ENCODE assay signal across 11 cellular contexts in the genomic region with DNA sequence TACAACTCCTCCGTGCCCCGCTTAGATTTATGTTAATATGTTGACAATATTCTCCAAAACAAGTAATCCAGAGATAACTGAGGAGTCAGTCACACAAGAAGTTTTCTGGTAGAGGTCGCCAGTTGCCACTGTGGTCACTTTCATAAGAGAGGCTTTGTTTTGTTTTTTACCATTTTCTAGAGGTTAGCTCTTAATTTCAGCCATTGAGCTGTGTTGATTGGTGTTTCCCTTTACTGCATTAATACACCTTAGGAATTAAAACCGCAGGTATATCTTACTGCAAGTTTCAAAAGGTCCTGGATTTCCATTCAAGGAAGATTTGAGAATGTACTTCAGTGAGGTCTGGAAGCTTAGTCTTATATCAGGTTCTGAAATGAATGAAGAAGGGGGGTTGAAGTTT. TPM values are rescaled to one million over a fixed set of nuclear protein-coding genes. Genes with fewer than 3 reads are reported as not detected.
A peak's percentile ranks its signal among the peaks of the same experiment; 100 is the strongest.
DNase-seq lines count a peak whose midpoint lies in the region; ATAC-seq and TF ChIP-seq lines count a peak whose summit lies in the region.
"Had no signal": no experiment of that assay in that cellular context is flagged by ENCODE, and none has a peak within 500 bp of the region (broad histone marks: within the 10 kb centered on the region; RNA-seq: fewer than 3 reads in every experiment).

No MANE protein-coding gene starts in this region.

- peak overlapping the region; percentile 94 for H3K4me3 Mint-ChIP-seq in stimulated activated naive CD8-positive, alpha-beta T cell treated with anti-CD3 and anti-CD28 coated beads, Interleukin-15, Interleukin-2, amounts not matched to agents 100 ng/mL and 50 ng/mL, for 24 hours
- H3K4me3 Mint-ChIP-seq in activated naive CD8-positive, alpha-beta T cell = peak overlapping the region; percentile 93
- H3K4me3 Mint-ChIP-seq in mesothelial cell of epicardium = peak overlapping the region; percentile 90

- H3K9me3 Mint-ChIP-seq in stimulated activated naive CD8-positive, alpha-beta T cell treated with anti-CD3 and anti-CD28 coated beads, Interleukin-15, Interleukin-2, amounts not matched to agents 100 ng/mL and 50 ng/mL, for 24 hours = no peaks in the 10 kb centered on the region
- no peaks in the 10 kb centered on the region for H3K9me3 Mint-ChIP-seq in activated naive CD8-positive, alpha-beta T cell (ENCODE audit: low read depth)
- H3K9me3 Mint-ChIP-seq in mesothelial cell of epicardium = no peaks in the 10 kb centered on the region

- H3K27me3 Mint-ChIP-seq in stimulated activated naive CD8-positive, alpha-beta T cell treated with anti-CD3 and anti-CD28 coated beads, Interleukin-15, Interleukin-2, amounts not matched to agents 100 ng/mL and 50 ng/mL, for 24 hours = peaks cover 46% of the 10 kb centered on the region
- peaks cover 20% of the 10 kb centered on the region for H3K27me3 Mint-ChIP-seq in activated naive CD8-positive, alpha-beta T cell
- H3K27me3 Mint-ChIP-seq in mesothelial cell of epicardium (ENCODE audit: low read depth) = peaks cover 38% of the 10 kb centered on the region

- no peak for DNase-seq in stimulated activated naive CD8-positive, alpha-beta T cell treated with anti-CD3 and anti-CD28 coated beads, Interleukin-15, Interleukin-2, amounts not matched to agents 100 U/mL and 50 U/mL, for 24 hours
- DNase-seq in mesothelial cell of epicardium (ENCODE audit: low spot score in 2 of 2, unreplicated experiment in 2 of 2) = no peak
- DNase-seq in NCI-H1048 (lab: John Stamatoyannopoulos, UW) = no peak
- DNase-seq in kidney tubule cell (ENCODE audit: low spot score) = no peak
- DNase-seq in NCI-H524 (lab: John Stamatoyannopoulos, UW) = no peak
- DNase-seq: activated CD4-positive, alpha-beta T cell treated with anti-CD3 and anti-CD28 coated beads for 1 hour; colonic mucosa; NCI-H2107 had no signal

- H3K27ac Mint-ChIP-seq in stimulated activated naive CD8-positive, alpha-beta T cell treated with anti-CD3 and anti-CD28 coated beads, Interleukin-15, Interleukin-2, amounts not matched to agents 100 ng/mL and 50 ng/mL, for 24 hours = peak overlapping the region; percentile 76
- H3K27ac Mint-ChIP-seq in activated naive CD8-positive, alpha-beta T cell = peak overlapping the region; percentile 69
- H3K27ac Mint-ChIP-seq in mesothelial cell of epicardium = no peak overlapping the region

- peaks cover 34% of the 10 kb centered on the region for H3K36me3 Mint-ChIP-seq in stimulated activated naive CD8-positive, alpha-beta T cell treated with anti-CD3 and anti-CD28 coated beads, Interleukin-15, Interleukin-2, amounts not matched to agents 100 ng/mL and 50 ng/mL, for 24 hours (ENCODE audit: low read depth)
- H3K36me3 Mint-ChIP-seq in activated naive CD8-positive, alpha-beta T cell = peaks cover 7% of the 10 kb centered on the region
- H3K36me3 Mint-ChIP-seq in mesothelial cell of epicardium = peaks cover 9% of the 10 kb centered on the region

- H3K4me1 Mint-ChIP-seq in stimulated activated naive CD8-positive, alpha-beta T cell treated with anti-CD3 and anti-CD28 coated beads, Interleukin-15, Interleukin-2, amounts not matched to agents 100 ng/mL and 50 ng/mL, for 24 hours (ENCODE audit: low read depth) = peaks cover 50% of the 10 kb centered on the region
- H3K4me1 Mint-ChIP-seq in activated naive CD8-positive, alpha-beta T cell (ENCODE audit: low read depth) = peaks cover 43% of the 10 kb centered on the region
- H3K4me1 Mint-ChIP-seq in mesothelial cell of epicardium = peaks cover 43% of the 10 kb centered on the region

- TF ChIP-seq CTCF in mesothelial cell of epicardium (IDR thresholded peaks at IDR 0.05; ENCODE audit: unreplicated experiment) = no peak

- ATAC-seq in stimulated activated naive CD8-positive, alpha-beta T cell treated with anti-CD3 and anti-CD28 coated beads, Interleukin-15, Interleukin-2, amounts not matched to agents 100 U/mL and 50 U/mL, for 24 hours = no peak
- no peak for ATAC-seq in HG03196 (IDR thresholded peaks at IDR 0.05; ENCODE audit: unreplicated experiment)

RNA-seq across cellular contexts. Expression of a gene that starts 3.5 kb away (rescaled TPM):
- 45.2 to 52.3 TPM (median 52.1 TPM) in 3 replicates for total RNA-seq in mesothelial cell of epicardium

RNA-seq across cellular contexts. Expression of a gene that starts 8.2 kb away (rescaled TPM):
- 57.3 to 61.3 TPM (median 58.9 TPM) in 3 replicates for total RNA-seq in mesothelial cell of epicardium

RNA-seq across cellular contexts. Expression of a gene that starts 20.9 kb away (rescaled TPM):
- total RNA-seq in mesothelial cell of epicardium = 0.16 to 0.45 TPM (median 0.18 TPM) in 3 replicates
- total RNA-seq: colonic mucosa had no signal
